In genomic region chr3:194093822-194094221, GRCh38 we compare ENCODE assay signal across 37 cellular contexts. TPM values are rescaled to one million over a fixed set of nuclear protein-coding genes. Genes with fewer than 3 reads are reported as not detected.
"Had no signal": no experiment of that assay in that cellular context is flagged by ENCODE, and none has a peak within 500 bp of the region (broad histone marks: within the 10 kb centered on the region; RNA-seq: fewer than 3 reads in every experiment).

No MANE protein-coding gene starts in this region.

- H3K36me3 ChIP-seq: ascending aorta, MG63, Peyer's patch, SJSA1 had no signal

- H3K27me3 ChIP-seq: ascending aorta, MG63, Peyer's patch, SJSA1 had no signal

- H3K27me3 Mint-ChIP-seq: activated B cell treated with CpG ODN at 0.5 μM for 24 hours; activated naive CD4-positive, alpha-beta T cell treated with anti-CD3 and anti-CD28 coated beads, Interleukin-2, amount 50 U/mL, for 24 hours had no signal

- H3K27ac ChIP-seq: ascending aorta, Peyer's patch, SJSA1, VCaP had no signal

- DNase-seq: activated B cell treated with CpG ODN at 0.5 μM for 24 hours; activated CD4-positive, alpha-beta memory T cell treated with anti-CD3 and anti-CD28 coated beads, Interleukin-2, amount 10 ng/mL, durations not matched to agents 7 days and 5 days; activated CD4-positive, alpha-beta T cell treated with anti-CD3 and anti-CD28 coated beads for 48 hours; activated CD4-positive, CD25-positive, alpha-beta regulatory T cell treated with anti-CD3 and anti-CD28 coated beads, Interleukin-2, amount 50 U/mL, for 72 hours; activated CD8-positive, alpha-beta memory T cell treated with anti-CD3 and anti-CD28 coated beads for 24 hours; activated CD8-positive, alpha-beta memory T cell treated with anti-CD3 and anti-CD28 coated beads, Interleukin-2, amount 10 ng/mL, durations not matched to agents 7 days and 5 days; activated CD8-positive, alpha-beta memory T cell treated with anti-CD3 and anti-CD28 coated beads, Interleukin-2, amount 50 U/mL, for 48 hours; activated effector memory CD4-positive, alpha-beta T cell treated with Interleukin-2 at 50 U/mL for 16 hours; activated naive CD8-positive, alpha-beta T cell treated with anti-CD3 and anti-CD28 coated beads, Interleukin-2, amount 10 ng/mL, durations not matched to agents 7 days and 5 days; activated T-cell treated with anti-CD3 and anti-CD28 coated beads, Interleukin-2, amount 50 U/mL, for 48 hours; amygdala; caudate nucleus; cerebellar nuclear complex; Kasumi-1; KG1; MG63; MV-4-11; NCI-H1092; NCI-H1436 treated with DMSO at 0.1 percent for 48 hours; NCI-H1694 treated with DMSO at 0.1 percent for 48 hours; NCI-H2029; NCI-H2171; NCI-H510A; NCI-H526; NCI-H748 treated with DMSO at 0.1 percent for 48 hours; Peyer's patch; RPMI8226; SHP77 treated with DMSO at 0.1 percent for 48 hours; SW 1271; T-helper 1 cell; T-helper 2 cell; T-helper 9 cell had no signal

- H3K27ac Mint-ChIP-seq: activated B cell treated with CpG ODN at 0.5 μM for 24 hours; activated CD4-positive, alpha-beta memory T cell treated with anti-CD3 and anti-CD28 coated beads, Interleukin-2, amount 10 ng/mL, durations not matched to agents 7 days and 5 days; activated CD8-positive, alpha-beta memory T cell treated with anti-CD3 and anti-CD28 coated beads, Interleukin-2, amount 10 ng/mL, durations not matched to agents 7 days and 5 days; activated naive CD4-positive, alpha-beta T cell treated with anti-CD3 and anti-CD28 coated beads, Interleukin-2, amount 50 U/mL, for 24 hours; activated naive CD8-positive, alpha-beta T cell treated with anti-CD3 and anti-CD28 coated beads, Interleukin-2, amount 10 ng/mL, durations not matched to agents 7 days and 5 days had no signal

- H3K9me3 ChIP-seq: ascending aorta, MG63, Peyer's patch, SJSA1 had no signal

- H3K9me3 Mint-ChIP-seq: activated B cell treated with CpG ODN at 0.5 μM for 24 hours; activated CD4-positive, alpha-beta memory T cell treated with anti-CD3 and anti-CD28 coated beads, Interleukin-2, amount 10 ng/mL, durations not matched to agents 7 days and 5 days; activated naive CD4-positive, alpha-beta T cell treated with anti-CD3 and anti-CD28 coated beads, Interleukin-2, amount 50 U/mL, for 24 hours; activated naive CD8-positive, alpha-beta T cell treated with anti-CD3 and anti-CD28 coated beads, Interleukin-2, amount 10 ng/mL, durations not matched to agents 7 days and 5 days had no signal

- H3K4me3 ChIP-seq: ascending aorta, MG63, Peyer's patch, SJSA1 had no signal

- H3K4me3 Mint-ChIP-seq: activated B cell treated with CpG ODN at 0.5 μM for 24 hours; activated CD4-positive, alpha-beta memory T cell treated with anti-CD3 and anti-CD28 coated beads, Interleukin-2, amount 10 ng/mL, durations not matched to agents 7 days and 5 days; activated CD8-positive, alpha-beta memory T cell treated with anti-CD3 and anti-CD28 coated beads, Interleukin-2, amount 10 ng/mL, durations not matched to agents 7 days and 5 days; activated naive CD4-positive, alpha-beta T cell treated with anti-CD3 and anti-CD28 coated beads, Interleukin-2, amount 50 U/mL, for 24 hours; activated naive CD8-positive, alpha-beta T cell treated with anti-CD3 and anti-CD28 coated beads, Interleukin-2, amount 10 ng/mL, durations not matched to agents 7 days and 5 days had no signal

- H3K36me3 Mint-ChIP-seq: activated CD8-positive, alpha-beta memory T cell treated with anti-CD3 and anti-CD28 coated beads, Interleukin-2, amount 10 ng/mL, durations not matched to agents 7 days and 5 days; activated naive CD4-positive, alpha-beta T cell treated with anti-CD3 and anti-CD28 coated beads, Interleukin-2, amount 50 U/mL, for 24 hours; brain had no signal

- ATAC-seq: activated CD8-positive, alpha-beta memory T cell treated with anti-CD3 and anti-CD28 coated beads, Interleukin-2, amount 10 ng/mL, durations not matched to agents 7 days and 5 days had no signal

RNA-seq across cellular contexts. Expression of gene HES1, which starts 42.1 kb away (rescaled TPM):
- total RNA-seq: activated naive CD8-positive, alpha-beta T cell treated with anti-CD3 and anti-CD28 coated beads, Interleukin-2, amount 10 ng/mL, durations not matched to agents 7 days and 5 days had no signal
